In the genomic region with DNA sequence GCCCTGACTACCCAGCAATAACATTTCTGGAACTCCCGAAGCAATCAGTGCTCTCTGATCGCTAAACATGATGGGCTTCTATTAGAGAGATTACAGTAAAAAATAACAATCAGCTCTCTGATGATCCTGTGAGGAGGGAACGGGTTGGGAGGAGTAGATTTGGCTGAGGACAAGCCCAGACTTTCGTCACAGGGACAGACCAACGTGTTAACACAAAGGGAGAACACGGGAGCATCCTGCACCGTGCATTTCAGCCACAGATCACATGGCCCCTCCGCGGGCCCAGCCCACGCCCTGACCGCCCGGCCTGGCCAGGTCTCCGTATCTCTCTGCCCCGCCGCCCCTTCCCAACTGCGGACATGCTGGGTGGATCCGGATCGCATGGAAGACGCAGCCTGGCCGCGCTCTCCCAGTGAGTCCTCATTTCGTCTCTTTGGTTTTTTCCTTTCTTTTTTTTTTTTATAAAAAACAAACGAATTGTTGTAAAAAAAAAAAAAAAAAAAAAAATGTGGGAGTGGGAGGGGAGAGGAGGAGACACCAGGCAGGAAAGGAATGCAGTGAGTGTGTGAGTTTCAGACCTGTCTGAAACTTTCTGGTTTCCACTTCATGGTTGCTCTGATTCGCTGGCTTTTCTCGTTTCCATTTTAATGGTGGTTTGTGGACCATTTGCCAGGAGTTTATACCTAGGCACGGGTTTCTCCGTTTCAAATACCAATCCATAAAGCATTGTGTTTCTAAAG, we compare ENCODE assay signal across 8 cellular contexts.
DNase-seq lines count a peak whose midpoint lies in the region; ATAC-seq and TF ChIP-seq lines count a peak whose summit lies in the region.

No MANE protein-coding gene starts in this region.

- peaks cover 16% of the 10 kb centered on the region for H3K27me3 Mint-ChIP-seq in activated naive CD8-positive, alpha-beta T cell treated with anti-CD3 and anti-CD28 coated beads, Interleukin-2, amount 10 ng/mL, durations not matched to agents 7 days and 5 days

- no peaks in the 10 kb centered on the region for H3K9me2 ChIP-seq in MM.1S (replicated peaks; ENCODE audit: insufficient read depth, low read length)

- H3K4me3 ChIP-seq in BLaER1 treated with 17β-estradiol and CSF1 and Interleukin-3, amounts not matched to agents 10 nM and 100 nM = peak overlapping the region; percentile 51 to 74 (median 65)
- H3K4me3 ChIP-seq in MM.1S (ENCODE audit: low read length) = peak overlapping the region; percentile 27

- H3K79me2 ChIP-seq in MM.1S (ENCODE audit: low read length) = no peaks in the 10 kb centered on the region

- no peak for ATAC-seq in activated naive CD8-positive, alpha-beta T cell treated with anti-CD3 and anti-CD28 coated beads, Interleukin-2, amount 10 ng/mL, durations not matched to agents 7 days and 5 days (ENCODE audit: low read depth)
- ATAC-seq in HG03520 (IDR thresholded peaks at IDR 0.05; ENCODE audit: unreplicated experiment) (no peak), GM21515 (IDR thresholded peaks at IDR 0.05; ENCODE audit: unreplicated experiment) (no peak), GM21737 (IDR thresholded peaks at IDR 0.05; ENCODE audit: unreplicated experiment) (no peak)

- DNase-seq in MM.1S (peak; percentile 25), head of caudate nucleus (peak; percentile 62 to 92 (median 80)), occipital lobe (lab: John Stamatoyannopoulos, UW) (peak; percentile 73)
- DNase-seq in activated naive CD8-positive, alpha-beta T cell treated with anti-CD3 and anti-CD28 coated beads, Interleukin-2, amount 10 ng/mL, durations not matched to agents 7 days and 5 days = no peak

- H3K27ac ChIP-seq in BLaER1 treated with 17β-estradiol and CSF1 and Interleukin-3, amounts not matched to agents 10 nM and 100 nM = peak overlapping the region; percentile 39 to 84 (median 78); a peak in 21 of 22 replicates
- no peak overlapping the region for H3K27ac ChIP-seq in MM.1S (ENCODE audit: low read length)

- H3K4me2 ChIP-seq in BLaER1 treated with 17β-estradiol and CSF1 and Interleukin-3, amounts not matched to agents 10 nM and 100 nM = peak overlapping the region; percentile 64 to 83 (median 80)
- H3K4me2 ChIP-seq in MM.1S (ENCODE audit: low read depth, low read length) = peak overlapping the region; percentile 15

- H3F3A ChIP-seq in MM.1S (ENCODE audit: insufficient read depth, low read length) = no peaks in the 10 kb centered on the region

- no peak overlapping the region for H3K27ac Mint-ChIP-seq in activated naive CD8-positive, alpha-beta T cell treated with anti-CD3 and anti-CD28 coated beads, Interleukin-2, amount 10 ng/mL, durations not matched to agents 7 days and 5 days

- no peak overlapping the region for H2AFZ ChIP-seq in MM.1S (ENCODE audit: low read length)

- H3K4me3 Mint-ChIP-seq in activated naive CD8-positive, alpha-beta T cell treated with anti-CD3 and anti-CD28 coated beads, Interleukin-2, amount 10 ng/mL, durations not matched to agents 7 days and 5 days = peak overlapping the region; percentile 73

- H3K36me3 Mint-ChIP-seq in activated naive CD8-positive, alpha-beta T cell treated with anti-CD3 and anti-CD28 coated beads, Interleukin-2, amount 10 ng/mL, durations not matched to agents 7 days and 5 days = peaks cover 4% of the 10 kb centered on the region

- H3K9me3 ChIP-seq in BLaER1 treated with 17β-estradiol and CSF1 and Interleukin-3, amounts not matched to agents 10 nM and 100 nM (replicated peaks in 1 of 11) = peaks cover 20 to 49% (median 32%) of the 10 kb centered on the region in 11 experiments
- H3K9me3 ChIP-seq in MM.1S (replicated peaks; ENCODE audit: insufficient read depth, low read length) = no peaks in the 10 kb centered on the region

- H3K9ac ChIP-seq in BLaER1 treated with 17β-estradiol and CSF1 and Interleukin-3, amounts not matched to agents 10 nM and 100 nM = peak overlapping the region; percentile 70 to 84 (median 79)
- no peak overlapping the region for H3K9ac ChIP-seq in MM.1S (ENCODE audit: low read length)

- H3K4me1 ChIP-seq in BLaER1 treated with 17β-estradiol and CSF1 and Interleukin-3, amounts not matched to agents 10 nM and 100 nM = peaks cover 18 to 32% (median 25%) of the 10 kb centered on the region in 10 experiments
- H3K4me1 ChIP-seq in MM.1S (ENCODE audit: low read length) = peaks cover 5% of the 10 kb centered on the region; the same call in 1 of the 2 replicates

- intact Hi-C loops in head of caudate nucleus (cut with DNase I) = no loop called here

- peaks cover 7% of the 10 kb centered on the region for H3K9me3 Mint-ChIP-seq in activated naive CD8-positive, alpha-beta T cell treated with anti-CD3 and anti-CD28 coated beads, Interleukin-2, amount 10 ng/mL, durations not matched to agents 7 days and 5 days

- H3K4me1 Mint-ChIP-seq in activated naive CD8-positive, alpha-beta T cell treated with anti-CD3 and anti-CD28 coated beads, Interleukin-2, amount 10 ng/mL, durations not matched to agents 7 days and 5 days = peaks cover 8% of the 10 kb centered on the region

- H3K36me3 ChIP-seq in BLaER1 treated with 17β-estradiol and CSF1 and Interleukin-3, amounts not matched to agents 10 nM and 100 nM = peaks cover 11 to 84% (median 42%) of the 10 kb centered on the region in 11 experiments
- no peaks in the 10 kb centered on the region for H3K36me3 ChIP-seq in MM.1S (replicated peaks; ENCODE audit: insufficient read depth, low read length)

- no peaks in the 10 kb centered on the region for H3K27me3 ChIP-seq in BLaER1 treated with 17β-estradiol and CSF1 and Interleukin-3, amounts not matched to agents 10 nM and 100 nM
- H3K27me3 ChIP-seq in MM.1S (replicated peaks; ENCODE audit: insufficient read depth, low read length) = peaks cover 29% of the 10 kb centered on the region

- no peaks in the 10 kb centered on the region for H4K20me1 ChIP-seq in BLaER1 treated with 17β-estradiol and CSF1 and Interleukin-3, amounts not matched to agents 10 nM and 100 nM
- no peaks in the 10 kb centered on the region for H4K20me1 ChIP-seq in MM.1S (ENCODE audit: insufficient read depth, low read length)

- POLR2A ChIA-PET in activated naive CD8-positive, alpha-beta T cell treated with anti-CD3 and anti-CD28 coated beads, Interleukin-2, amount 10 ng/mL, durations not matched to agents 7 days and 5 days (lab: Charles Lee) = interaction anchor here (0.5 kb wide), 1 partner anchor 10 kb away, joined by 3 read pairs; no protein-coding TSS in a partner anchor

- no peak for TF ChIP-seq CTCF in MM.1S (IDR thresholded peaks at IDR 0.05; ENCODE audit: low read length)
